Comparison of ENCODE assay signal across 2 cellular contexts in genomic region chr18:48951448-48952286, GRCh38.
TF ChIP-seq lines count a peak whose summit lies in the region.

No MANE protein-coding gene starts in this region.

TF ChIP-seq in HCT116, 20 proteins besides CTCF, POLR2A, EP300 and RAD21 (continued from another document):
- TF ChIP-seq, protein P1, sequence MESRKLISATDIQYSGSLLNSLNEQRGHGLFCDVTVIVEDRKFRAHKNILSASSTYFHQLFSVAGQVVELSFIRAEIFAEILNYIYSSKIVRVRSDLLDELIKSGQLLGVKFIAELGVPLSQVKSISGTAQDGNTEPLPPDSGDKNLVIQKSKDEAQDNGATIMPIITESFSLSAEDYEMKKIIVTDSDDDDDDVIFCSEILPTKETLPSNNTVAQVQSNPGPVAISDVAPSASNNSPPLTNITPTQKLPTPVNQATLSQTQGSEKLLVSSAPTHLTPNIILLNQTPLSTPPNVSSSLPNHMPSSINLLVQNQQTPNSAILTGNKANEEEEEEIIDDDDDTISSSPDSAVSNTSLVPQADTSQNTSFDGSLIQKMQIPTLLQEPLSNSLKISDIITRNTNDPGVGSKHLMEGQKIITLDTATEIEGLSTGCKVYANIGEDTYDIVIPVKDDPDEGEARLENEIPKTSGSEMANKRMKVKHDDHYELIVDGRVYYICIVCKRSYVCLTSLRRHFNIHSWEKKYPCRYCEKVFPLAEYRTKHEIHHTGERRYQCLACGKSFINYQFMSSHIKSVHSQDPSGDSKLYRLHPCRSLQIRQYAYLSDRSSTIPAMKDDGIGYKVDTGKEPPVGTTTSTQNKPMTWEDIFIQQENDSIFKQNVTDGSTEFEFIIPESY (IDR thresholded peaks at IDR 0.05; ENCODE audit: extremely low read depth, insufficient replicate concordance, low read length), result no peak
- TF ChIP-seq CBX3 (IDR thresholded peaks at IDR 0.05; ENCODE audit: low read depth), result no peak
- no peak for TF ChIP-seq SIN3A (IDR thresholded peaks at IDR 0.05; ENCODE audit: low read depth)
- TF ChIP-seq ATF3 (IDR thresholded peaks at IDR 0.05), result no peak
- no peak for TF ChIP-seq CEBPB (IDR thresholded peaks at IDR 0.05; ENCODE audit: low read depth)
- TF ChIP-seq, protein P2, sequence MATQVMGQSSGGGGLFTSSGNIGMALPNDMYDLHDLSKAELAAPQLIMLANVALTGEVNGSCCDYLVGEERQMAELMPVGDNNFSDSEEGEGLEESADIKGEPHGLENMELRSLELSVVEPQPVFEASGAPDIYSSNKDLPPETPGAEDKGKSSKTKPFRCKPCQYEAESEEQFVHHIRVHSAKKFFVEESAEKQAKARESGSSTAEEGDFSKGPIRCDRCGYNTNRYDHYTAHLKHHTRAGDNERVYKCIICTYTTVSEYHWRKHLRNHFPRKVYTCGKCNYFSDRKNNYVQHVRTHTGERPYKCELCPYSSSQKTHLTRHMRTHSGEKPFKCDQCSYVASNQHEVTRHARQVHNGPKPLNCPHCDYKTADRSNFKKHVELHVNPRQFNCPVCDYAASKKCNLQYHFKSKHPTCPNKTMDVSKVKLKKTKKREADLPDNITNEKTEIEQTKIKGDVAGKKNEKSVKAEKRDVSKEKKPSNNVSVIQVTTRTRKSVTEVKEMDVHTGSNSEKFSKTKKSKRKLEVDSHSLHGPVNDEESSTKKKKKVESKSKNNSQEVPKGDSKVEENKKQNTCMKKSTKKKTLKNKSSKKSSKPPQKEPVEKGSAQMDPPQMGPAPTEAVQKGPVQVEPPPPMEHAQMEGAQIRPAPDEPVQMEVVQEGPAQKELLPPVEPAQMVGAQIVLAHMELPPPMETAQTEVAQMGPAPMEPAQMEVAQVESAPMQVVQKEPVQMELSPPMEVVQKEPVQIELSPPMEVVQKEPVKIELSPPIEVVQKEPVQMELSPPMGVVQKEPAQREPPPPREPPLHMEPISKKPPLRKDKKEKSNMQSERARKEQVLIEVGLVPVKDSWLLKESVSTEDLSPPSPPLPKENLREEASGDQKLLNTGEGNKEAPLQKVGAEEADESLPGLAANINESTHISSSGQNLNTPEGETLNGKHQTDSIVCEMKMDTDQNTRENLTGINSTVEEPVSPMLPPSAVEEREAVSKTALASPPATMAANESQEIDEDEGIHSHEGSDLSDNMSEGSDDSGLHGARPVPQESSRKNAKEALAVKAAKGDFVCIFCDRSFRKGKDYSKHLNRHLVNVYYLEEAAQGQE (IDR thresholded peaks at IDR 0.05; ENCODE audit: low read depth), result no peak
- TF ChIP-seq EZH2 (IDR thresholded peaks at IDR 0.05), result no peak
- no peak for TF ChIP-seq SP1 (IDR thresholded peaks at IDR 0.05; ENCODE audit: low read depth)
- TF ChIP-seq ZFX (IDR thresholded peaks at IDR 0.05), result peak; percentile 20; the same call in 1 of the 2 replicates
- TF ChIP-seq, protein P3, sequence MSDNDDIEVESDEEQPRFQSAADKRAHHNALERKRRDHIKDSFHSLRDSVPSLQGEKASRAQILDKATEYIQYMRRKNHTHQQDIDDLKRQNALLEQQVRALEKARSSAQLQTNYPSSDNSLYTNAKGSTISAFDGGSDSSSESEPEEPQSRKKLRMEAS (IDR thresholded peaks at IDR 0.05), result no peak
- peak; percentile 19 for TF ChIP-seq YY1 (IDR thresholded peaks at IDR 0.05; ENCODE audit: extremely low read depth, insufficient replicate concordance, low read depth, low read length)
- peak; percentile 30 for TF ChIP-seq TCF7L2 (IDR thresholded peaks at IDR 0.05; ENCODE audit: borderline replicate concordance, extremely low read depth, insufficient read depth, insufficient read length)
- TF ChIP-seq FOSL1 (IDR thresholded peaks at IDR 0.05; ENCODE audit: low read depth), result no peak
- TF ChIP-seq EZH2phosphoT487 (IDR thresholded peaks at IDR 0.05; ENCODE audit: borderline replicate concordance), result no peak
- no peak for TF ChIP-seq EGR1 (IDR thresholded peaks at IDR 0.05; ENCODE audit: low read depth)
- peak; percentile 35; the same call in 1 of the 2 replicates for TF ChIP-seq POLR2AphosphoS5 (IDR thresholded peaks at IDR 0.05; ENCODE audit: low read depth, low read length)

TF ChIP-seq in SK-N-SH, 30 proteins besides CTCF, POLR2A, EP300 and RAD21 (continued from another document):
- TF ChIP-seq USF2 (IDR thresholded peaks at IDR 0.05; ENCODE audit: borderline replicate concordance, low read depth, low read length) (peak; percentile 58), SMC3 (IDR thresholded peaks at IDR 0.05; ENCODE audit: low read depth, low read length) (peak; percentile 8; the same call in 1 of the 2 replicates), MXI1 (IDR thresholded peaks at IDR 0.05; ENCODE audit: low read depth, low read length) (peak; percentile 4; the same call in 1 of the 2 replicates), FOXM1 (IDR thresholded peaks at IDR 0.05; ENCODE audit: low read depth) (no peak), NRF1 (IDR thresholded peaks at IDR 0.05; ENCODE audit: low read depth, low read length) (peak; percentile 64), GATA2 (CRISPR knock-in tag; IDR thresholded peaks at IDR 0.05) (no peak), MEF2A (IDR thresholded peaks at IDR 0.05; ENCODE audit: borderline replicate concordance, low read depth) (0 out of 2 replicates have a peak, but pooled peaks have one; percentile 0), RCOR1 (IDR thresholded peaks at IDR 0.05; ENCODE audit: low read length) (no peak), TAF1 (IDR thresholded peaks at IDR 0.05; ENCODE audit: borderline replicate concordance, low read depth, low read length) (peak; percentile 81), POLR2AphosphoS5 (IDR thresholded peaks at IDR 0.05; ENCODE audit: low read depth, low read length) (peak; percentile 52; the same call in 1 of the 2 replicates), ELF1 (IDR thresholded peaks at IDR 0.05) (no peak), EZH2phosphoT487 (IDR thresholded peaks at IDR 0.05; ENCODE audit: borderline replicate concordance, low read depth) (no peak), SIN3A (IDR thresholded peaks at IDR 0.05; ENCODE audit: borderline replicate concordance, low read depth, low read length) (peak; percentile 66; the same call in 1 of the 2 replicates), NFIC (IDR thresholded peaks at IDR 0.05; ENCODE audit: borderline replicate concordance) (peak; percentile 2; the same call in 1 of the 2 replicates)
- TF ChIP-seq, protein P4, sequence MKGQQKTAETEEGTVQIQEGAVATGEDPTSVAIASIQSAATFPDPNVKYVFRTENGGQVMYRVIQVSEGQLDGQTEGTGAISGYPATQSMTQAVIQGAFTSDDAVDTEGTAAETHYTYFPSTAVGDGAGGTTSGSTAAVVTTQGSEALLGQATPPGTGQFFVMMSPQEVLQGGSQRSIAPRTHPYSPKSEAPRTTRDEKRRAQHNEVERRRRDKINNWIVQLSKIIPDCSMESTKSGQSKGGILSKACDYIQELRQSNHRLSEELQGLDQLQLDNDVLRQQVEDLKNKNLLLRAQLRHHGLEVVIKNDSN (IDR thresholded peaks at IDR 0.05; ENCODE audit: borderline replicate concordance, low read depth), result peak; percentile 88
- TF ChIP-seq, protein P3 (IDR thresholded peaks at IDR 0.05; ENCODE audit: low read depth), result peak; percentile 67
- TF ChIP-seq, protein P5, sequence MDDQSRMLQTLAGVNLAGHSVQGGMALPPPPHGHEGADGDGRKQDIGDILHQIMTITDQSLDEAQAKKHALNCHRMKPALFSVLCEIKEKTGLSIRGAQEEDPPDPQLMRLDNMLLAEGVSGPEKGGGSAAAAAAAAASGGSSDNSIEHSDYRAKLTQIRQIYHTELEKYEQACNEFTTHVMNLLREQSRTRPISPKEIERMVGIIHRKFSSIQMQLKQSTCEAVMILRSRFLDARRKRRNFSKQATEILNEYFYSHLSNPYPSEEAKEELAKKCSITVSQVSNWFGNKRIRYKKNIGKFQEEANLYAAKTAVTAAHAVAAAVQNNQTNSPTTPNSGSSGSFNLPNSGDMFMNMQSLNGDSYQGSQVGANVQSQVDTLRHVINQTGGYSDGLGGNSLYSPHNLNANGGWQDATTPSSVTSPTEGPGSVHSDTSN (IDR thresholded peaks at IDR 0.05), result 0 out of 2 replicates have a peak, but pooled peaks have one; percentile 11
